Comparison of ENCODE assay signal across 15 cellular contexts in genomic region chr17:20501896-20502295, GRCh38. TPM values are rescaled to one million over a fixed set of nuclear protein-coding genes. Genes with fewer than 3 reads are reported as not detected.
"Had no signal": no experiment of that assay in that cellular context is flagged by ENCODE, and none has a peak within 500 bp of the region (broad histone marks: within the 10 kb centered on the region; RNA-seq: fewer than 3 reads in every experiment).

No MANE protein-coding gene starts in this region.

RNA-seq across cellular contexts. Expression of gene LGALS9B, which starts 34.6 kb away (rescaled TPM):
- total RNA-seq: kidney; left ventricle myocardium inferior; mesothelial cell of epicardium; myocyte; natural killer cell treated with Interleukin-12 subunit alpha and Interleukin-12 subunit beta and Interleukin-15 and Interleukin-18, amount 100 ng/mL, for 72 hours; osteoblast; posterior vena cava; psoas muscle; sigmoid colon; temporal lobe; tibial nerve; ureter; uterus had no signal
- polyA plus RNA-seq: naive thymus-derived CD4-positive, alpha-beta T cell; neural cell; psoas muscle had no signal
